ENCODE assay signal across 1 cellular context in the genomic region with DNA sequence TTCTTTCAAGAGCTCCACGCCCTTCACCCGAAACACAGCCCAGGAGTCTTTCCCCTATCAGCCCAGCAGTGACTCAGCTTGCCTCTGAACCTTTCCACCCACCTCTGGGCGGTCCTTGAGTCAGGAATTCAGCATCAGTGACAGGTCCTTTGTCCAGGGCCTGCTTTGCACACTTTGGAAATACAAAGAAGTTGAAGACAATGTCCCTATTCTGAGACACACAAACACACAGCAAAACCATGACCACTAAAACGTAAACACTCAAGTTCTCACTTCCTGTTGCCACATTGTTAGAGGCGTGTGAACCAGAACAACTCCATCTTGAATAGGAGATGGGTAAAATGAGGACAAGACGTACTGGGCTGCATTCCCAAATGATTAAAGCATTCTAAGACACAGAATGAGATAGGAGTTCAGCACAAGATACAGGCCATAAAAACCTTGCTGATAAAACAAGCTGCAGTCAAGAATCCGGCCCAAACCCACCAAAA.
TF ChIP-seq lines count a peak whose summit lies in the region.

No MANE protein-coding gene starts in this region.

TF ChIP-seq in GM23338, 12 proteins besides CTCF, POLR2A, EP300 and RAD21:
- TF ChIP-seq, protein P1, sequence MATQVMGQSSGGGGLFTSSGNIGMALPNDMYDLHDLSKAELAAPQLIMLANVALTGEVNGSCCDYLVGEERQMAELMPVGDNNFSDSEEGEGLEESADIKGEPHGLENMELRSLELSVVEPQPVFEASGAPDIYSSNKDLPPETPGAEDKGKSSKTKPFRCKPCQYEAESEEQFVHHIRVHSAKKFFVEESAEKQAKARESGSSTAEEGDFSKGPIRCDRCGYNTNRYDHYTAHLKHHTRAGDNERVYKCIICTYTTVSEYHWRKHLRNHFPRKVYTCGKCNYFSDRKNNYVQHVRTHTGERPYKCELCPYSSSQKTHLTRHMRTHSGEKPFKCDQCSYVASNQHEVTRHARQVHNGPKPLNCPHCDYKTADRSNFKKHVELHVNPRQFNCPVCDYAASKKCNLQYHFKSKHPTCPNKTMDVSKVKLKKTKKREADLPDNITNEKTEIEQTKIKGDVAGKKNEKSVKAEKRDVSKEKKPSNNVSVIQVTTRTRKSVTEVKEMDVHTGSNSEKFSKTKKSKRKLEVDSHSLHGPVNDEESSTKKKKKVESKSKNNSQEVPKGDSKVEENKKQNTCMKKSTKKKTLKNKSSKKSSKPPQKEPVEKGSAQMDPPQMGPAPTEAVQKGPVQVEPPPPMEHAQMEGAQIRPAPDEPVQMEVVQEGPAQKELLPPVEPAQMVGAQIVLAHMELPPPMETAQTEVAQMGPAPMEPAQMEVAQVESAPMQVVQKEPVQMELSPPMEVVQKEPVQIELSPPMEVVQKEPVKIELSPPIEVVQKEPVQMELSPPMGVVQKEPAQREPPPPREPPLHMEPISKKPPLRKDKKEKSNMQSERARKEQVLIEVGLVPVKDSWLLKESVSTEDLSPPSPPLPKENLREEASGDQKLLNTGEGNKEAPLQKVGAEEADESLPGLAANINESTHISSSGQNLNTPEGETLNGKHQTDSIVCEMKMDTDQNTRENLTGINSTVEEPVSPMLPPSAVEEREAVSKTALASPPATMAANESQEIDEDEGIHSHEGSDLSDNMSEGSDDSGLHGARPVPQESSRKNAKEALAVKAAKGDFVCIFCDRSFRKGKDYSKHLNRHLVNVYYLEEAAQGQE (IDR thresholded peaks at IDR 0.05; ENCODE audit: unreplicated experiment): no peak
- TF ChIP-seq, protein P2, sequence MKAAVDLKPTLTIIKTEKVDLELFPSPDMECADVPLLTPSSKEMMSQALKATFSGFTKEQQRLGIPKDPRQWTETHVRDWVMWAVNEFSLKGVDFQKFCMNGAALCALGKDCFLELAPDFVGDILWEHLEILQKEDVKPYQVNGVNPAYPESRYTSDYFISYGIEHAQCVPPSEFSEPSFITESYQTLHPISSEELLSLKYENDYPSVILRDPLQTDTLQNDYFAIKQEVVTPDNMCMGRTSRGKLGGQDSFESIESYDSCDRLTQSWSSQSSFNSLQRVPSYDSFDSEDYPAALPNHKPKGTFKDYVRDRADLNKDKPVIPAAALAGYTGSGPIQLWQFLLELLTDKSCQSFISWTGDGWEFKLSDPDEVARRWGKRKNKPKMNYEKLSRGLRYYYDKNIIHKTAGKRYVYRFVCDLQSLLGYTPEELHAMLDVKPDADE (IDR thresholded peaks at IDR 0.05): no peak
- no peak for TF ChIP-seq EZH2 (IDR thresholded peaks at IDR 0.05; ENCODE audit: low read depth, unreplicated experiment)
- no peak for TF ChIP-seq EZH2phosphoT487 (IDR thresholded peaks at IDR 0.05; ENCODE audit: unreplicated experiment)
- no peak for TF ChIP-seq POLR2AphosphoS5 (IDR thresholded peaks at IDR 0.05; ENCODE audit: low read depth)
- no peak for TF ChIP-seq JUNB (IDR thresholded peaks at IDR 0.05; ENCODE audit: unreplicated experiment)
- TF ChIP-seq NANOG (IDR thresholded peaks at IDR 0.05; ENCODE audit: borderline replicate concordance): no peak
- TF ChIP-seq ZNF114 (CRISPR knock-in tag; IDR thresholded peaks at IDR 0.05): no peak
- TF ChIP-seq ZNF462 (CRISPR knock-in tag; IDR thresholded peaks at IDR 0.05): no peak
- TF ChIP-seq STAT1 (IDR thresholded peaks at IDR 0.05; ENCODE audit: unreplicated experiment): no peak
- TF ChIP-seq ZNF331 (CRISPR knock-in tag; IDR thresholded peaks at IDR 0.05; ENCODE audit: low read depth): no peak
- TF ChIP-seq CREB1 (CRISPR knock-in tag; IDR thresholded peaks at IDR 0.05; ENCODE audit: low read depth): no peak
